ENCODE assay signal across 15 cellular contexts in genomic region chrX:120287513-120288112, GRCh38. TPM values are rescaled to one million over a fixed set of nuclear protein-coding genes. Genes with fewer than 3 reads are reported as not detected.
A peak's percentile ranks its signal among the peaks of the same experiment; 100 is the strongest.
DNase-seq lines count a peak whose midpoint lies in the region; ATAC-seq and TF ChIP-seq lines count a peak whose summit lies in the region.
"Had no signal": no experiment of that assay in that cellular context is flagged by ENCODE, and none has a peak within 500 bp of the region (broad histone marks: within the 10 kb centered on the region; RNA-seq: fewer than 3 reads in every experiment).

No MANE protein-coding gene starts in this region.

- TF ChIP-seq POLR2A in testis (IDR thresholded peaks at IDR 0.05): no peak

- no peaks in the 10 kb centered on the region for H3K4me1 ChIP-seq in testis

- TF ChIP-seq CTCF in testis (IDR thresholded peaks at IDR 0.05): no peak

- no peaks in the 10 kb centered on the region for H3K27me3 ChIP-seq in testis

- 20 to 79% methylated on average over 1 to 2 of the region's 3 CpGs for WGBS in testis, 2 donors

- H3K36me3 ChIP-seq in testis (ENCODE audit: low read depth, missing control alignments): no peaks in the 10 kb centered on the region

- H3K9me3 ChIP-seq in testis: no peaks in the 10 kb centered on the region

- H3K4me3 ChIP-seq in testis: no peak overlapping the region
- H3K4me3 ChIP-seq: lung had no signal

- H3K27ac ChIP-seq in testis: no peak overlapping the region
- H3K27ac ChIP-seq: KMS-11 had no signal

- ATAC-seq in GM18499 (IDR thresholded peaks at IDR 0.05; ENCODE audit: insufficient read depth, unreplicated experiment) (peak; percentile 41), GM19438 (IDR thresholded peaks at IDR 0.05; ENCODE audit: low read depth, unreplicated experiment) (peak; percentile 75), HG02840 (IDR thresholded peaks at IDR 0.05; ENCODE audit: low FRiP score, unreplicated experiment) (peak; percentile 68), HG03565 (IDR thresholded peaks at IDR 0.05; ENCODE audit: unreplicated experiment) (peak; percentile 70)

- DNase-seq in foreskin melanocyte (no peak), posterior vena cava (ENCODE audit: low spot score) (no peak), testis (no peak)
- DNase-seq in stimulated activated CD8-positive, alpha-beta memory T cell treated with anti-CD3 and anti-CD28 coated beads, Interleukin-4, amount 100 ng/mL, for 48 hours: no peak
- DNase-seq: activated naive CD4-positive, alpha-beta T cell treated with anti-CD3 and anti-CD28 coated beads for 36 hours; DND-41; erythroblast; occipital lobe had no signal

- intact Hi-C loops in posterior vena cava (cut with DNase I): no loop called here
- intact Hi-C loops in testis (cut with DNase I; ENCODE audit: low total_unique reads): no loop called here

RNA-seq across cellular contexts. Expression of gene TMEM255A, which starts 23.6 kb away (rescaled TPM):
- 1 to 10 TPM; 1.6 to 6.3 TPM for total RNA-seq in posterior vena cava
- under 1 TPM; 0.43 to 0.87 TPM for total RNA-seq in testis
- polyA plus RNA-seq in testis (ENCODE audit: insufficient read depth, low read depth, low replicate concordance): 2.2 TPM
- total RNA-seq: activated naive CD4-positive, alpha-beta T cell treated with anti-CD3 and anti-CD28 coated beads for 36 hours; T-helper 2 cell treated with Interferon-gamma antibody and Interleukin-4, amounts not matched to agents 100 ng/mL and 5 ng/mL, for 36 hours had no signal

RNA-seq across cellular contexts. Expression of gene ZBTB33, which starts 37.0 kb away (rescaled TPM):
- total RNA-seq in posterior vena cava: 1 to 10 TPM; 7.4 to 7.8 TPM
- total RNA-seq in testis: 10 to 100 TPM; 16.3 to 19.9 TPM
- 10.2 TPM for polyA plus RNA-seq in testis (ENCODE audit: insufficient read depth, low read depth, low replicate concordance)
